ENCODE assay signal across 18 cellular contexts in the genomic region with DNA sequence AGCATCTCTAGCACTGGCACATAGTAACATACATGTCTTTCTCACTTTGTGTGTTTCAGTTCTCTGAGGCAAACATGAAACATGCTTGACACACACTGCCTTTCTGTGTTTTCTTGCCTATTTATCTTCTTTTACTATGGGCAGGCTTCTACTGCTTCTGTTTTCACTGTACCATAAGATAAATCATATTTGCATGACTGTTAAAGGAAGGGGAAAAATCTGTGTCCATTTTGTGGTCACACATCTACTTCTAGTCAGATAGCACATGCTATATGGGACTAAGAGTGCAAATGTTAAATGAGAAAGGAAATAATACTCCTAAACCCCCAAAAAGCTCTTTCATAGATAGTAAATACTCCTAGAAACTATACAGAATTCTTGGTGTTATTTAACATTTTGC.
DNase-seq lines count a peak whose midpoint lies in the region; ATAC-seq and TF ChIP-seq lines count a peak whose summit lies in the region.
"Had no signal": no experiment of that assay in that cellular context is flagged by ENCODE, and none has a peak within 500 bp of the region (broad histone marks: within the 10 kb centered on the region; RNA-seq: fewer than 3 reads in every experiment).

No MANE protein-coding gene starts in this region.

- ATAC-seq in HG02642 (IDR thresholded peaks at IDR 0.05; ENCODE audit: poor library complexity, unreplicated experiment) (peak; percentile 36), GM18498 (IDR thresholded peaks at IDR 0.05; ENCODE audit: unreplicated experiment) (no peak), GM18517 (IDR thresholded peaks at IDR 0.05; ENCODE audit: unreplicated experiment) (no peak)

- H3K36me3 ChIP-seq in Loucy (ENCODE audit: insufficient read depth, low read length): no peaks in the 10 kb centered on the region
- H3K36me3 ChIP-seq: BLaER1, SJSA1 had no signal

- peaks cover 3% of the 10 kb centered on the region; the same call in 1 of the 2 replicates for H3F3A ChIP-seq in Loucy (ENCODE audit: low read depth)

- peaks cover 16% of the 10 kb centered on the region for H3K4me1 ChIP-seq in Loucy (ENCODE audit: insufficient read depth, low read length, poor library complexity, severe bottlenecking)
- H3K4me1 ChIP-seq: BLaER1 had no signal

- H4K20me1 ChIP-seq in Loucy (ENCODE audit: insufficient read depth, low read length, poor library complexity, severe bottlenecking): no peaks in the 10 kb centered on the region
- H4K20me1 ChIP-seq: BLaER1 had no signal

- H3K27ac Mint-ChIP-seq in chondrocyte (ENCODE audit: unreplicated experiment): no peak overlapping the region

- H3K9me3 Mint-ChIP-seq in chondrocyte (ENCODE audit: low read depth): no peaks in the 10 kb centered on the region
- H3K9me3 Mint-ChIP-seq: CD8-positive, alpha-beta memory T cell had no signal

- H3K4me3 Mint-ChIP-seq in chondrocyte (ENCODE audit: unreplicated experiment): no peak overlapping the region
- H3K4me3 Mint-ChIP-seq: CD8-positive, alpha-beta memory T cell had no signal

- no peaks in the 10 kb centered on the region for H3K9me3 ChIP-seq in Loucy (ENCODE audit: insufficient read depth, low read depth, low read length)
- H3K9me3 ChIP-seq: BLaER1, SJSA1 had no signal

- no peaks in the 10 kb centered on the region for H3K9me2 ChIP-seq in Loucy (replicated peaks; ENCODE audit: low read depth, low read length)

- no peaks in the 10 kb centered on the region for H3K27me3 Mint-ChIP-seq in chondrocyte (ENCODE audit: low read depth)

- H3K79me2 ChIP-seq in Loucy (ENCODE audit: insufficient read depth, low read length): no peaks in the 10 kb centered on the region

- H3K4me2 ChIP-seq in Loucy (ENCODE audit: low read depth, low read length, poor library complexity, severe bottlenecking): peak overlapping the region; percentile 21
- H3K4me2 ChIP-seq: BLaER1 had no signal

- H3K9ac ChIP-seq in Loucy (ENCODE audit: low read depth, low read length, poor library complexity, severe bottlenecking): no peak overlapping the region
- H3K9ac ChIP-seq: BLaER1 had no signal

- no peaks in the 10 kb centered on the region for H3K36me3 Mint-ChIP-seq in chondrocyte (ENCODE audit: low read depth)

- H3K4me1 Mint-ChIP-seq in chondrocyte (ENCODE audit: low read depth): peaks cover 28% of the 10 kb centered on the region

- H3K4me3 ChIP-seq in Loucy (ENCODE audit: low read length, poor library complexity, severe bottlenecking): no peak overlapping the region
- H3K4me3 ChIP-seq: BLaER1, SJSA1 had no signal

- no peaks in the 10 kb centered on the region for H3K27me3 ChIP-seq in Loucy (ENCODE audit: insufficient read depth, low read length, poor library complexity, severe bottlenecking)
- H3K27me3 ChIP-seq: BLaER1, SJSA1 had no signal

- TF ChIP-seq CTCF in Loucy (conservative IDR thresholded peaks at IDR 0.05; ENCODE audit: low read length): no peak
- TF ChIP-seq CTCF in chondrocyte (IDR thresholded peaks at IDR 0.05): no peak

- DNase-seq in DMS 273 (lab: John Stamatoyannopoulos, UW; ENCODE audit: unreplicated experiment): peak; percentile 42
- DNase-seq in DMS 273 treated with DMSO at 0.1 percent for 48 hours (lab: John Stamatoyannopoulos, UW): no peak
- no peak for DNase-seq in chondrocyte (ENCODE audit: low spot score)
- DNase-seq in activated naive CD4-positive, alpha-beta T cell treated with Interleukin-2 at 50 U/mL for 16 hours: no peak
- DNase-seq: CD8-positive, alpha-beta memory T cell; EL; NCI-H1048; NCI-H2107; NCI-H345; NCI-H69; NK-92 treated with Interleukin-12 subunit alpha and Interleukin-12 subunit beta, amount 100 ng/mL, for 24 hours; SW 1271 had no signal

- no peak overlapping the region for H2AFZ ChIP-seq in Loucy (ENCODE audit: low read length)
